ENCODE assay signal across 11 cellular contexts in the genomic region with DNA sequence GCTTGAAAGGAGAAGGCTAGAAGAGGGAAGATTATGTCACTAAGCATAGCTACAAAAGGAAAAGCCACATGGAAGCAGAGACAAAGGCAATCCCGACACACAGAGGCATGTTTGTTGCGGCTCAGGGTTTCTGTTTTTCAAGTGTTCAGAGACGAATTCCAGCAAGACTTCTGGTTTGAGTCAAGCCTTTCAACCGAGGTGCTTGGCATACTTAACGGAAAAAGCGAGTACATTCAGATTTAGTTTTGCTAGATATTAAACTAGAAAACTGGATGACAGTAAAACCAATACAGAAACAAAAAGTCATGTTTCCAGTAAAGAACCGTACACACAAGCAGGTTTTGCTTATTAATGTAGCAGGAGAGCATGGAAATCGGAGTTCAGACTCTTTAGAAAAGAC. TPM values are rescaled to one million over a fixed set of nuclear protein-coding genes. Genes with fewer than 3 reads are reported as not detected.
DNase-seq lines count a peak whose midpoint lies in the region; ATAC-seq and TF ChIP-seq lines count a peak whose summit lies in the region.
"Had no signal": no experiment of that assay in that cellular context is flagged by ENCODE, and none has a peak within 500 bp of the region (broad histone marks: within the 10 kb centered on the region; RNA-seq: fewer than 3 reads in every experiment).

No MANE protein-coding gene starts in this region.

- no peaks in the 10 kb centered on the region for H3K27me3 Mint-ChIP-seq in activated naive CD4-positive, alpha-beta T cell treated with anti-CD3 and anti-CD28 coated beads, Interleukin-2, amount 50 U/mL, for 24 hours
- no peaks in the 10 kb centered on the region for H3K27me3 Mint-ChIP-seq in CD4-positive, alpha-beta T cell

- POLR2A ChIA-PET in CD4-positive, alpha-beta T cell (lab: Charles Lee), result interaction anchor here (1.0 kb wide), 1 partner anchor 10 kb away, joined by 3 read pairs; no protein-coding TSS in a partner anchor

- H3K4me1 Mint-ChIP-seq in activated naive CD4-positive, alpha-beta T cell treated with anti-CD3 and anti-CD28 coated beads, Interleukin-2, amount 50 U/mL, for 24 hours, result peaks cover 16% of the 10 kb centered on the region
- no peaks in the 10 kb centered on the region for H3K4me1 Mint-ChIP-seq in CD4-positive, alpha-beta T cell (ENCODE audit: low read depth)

- WGBS in gastroesophageal sphincter (ENCODE audit: low coverage in 1 of 2), 2 donors, result 7 to 14% methylated on average over 5 to 8 of the region's 8 CpGs

- H3K27ac Mint-ChIP-seq in activated naive CD4-positive, alpha-beta T cell treated with anti-CD3 and anti-CD28 coated beads, Interleukin-2, amount 50 U/mL, for 24 hours, result peak overlapping the region; percentile 70
- H3K27ac Mint-ChIP-seq in CD4-positive, alpha-beta T cell, result no peak overlapping the region

- intact Hi-C loops in CD4-positive, alpha-beta T cell (cut with DNase I, micrococcal nuclease), result no loop called here

- ATAC-seq in gastroesophageal sphincter (peak; percentile 41), GM18520 (IDR thresholded peaks at IDR 0.05; ENCODE audit: unreplicated experiment) (no peak)
- ATAC-seq in CD4-positive, alpha-beta T cell (ENCODE audit: poor library complexity), result no peak
- ATAC-seq: PC-3 had no signal

- no peaks in the 10 kb centered on the region for H3K27me3 ChIP-seq in gastroesophageal sphincter
- H3K27me3 ChIP-seq in CD4-positive, alpha-beta T cell (ENCODE audit: control insufficient read depth, insufficient read depth, low read length), result no peaks in the 10 kb centered on the region

- H3K9me3 ChIP-seq in gastroesophageal sphincter, result no peaks in the 10 kb centered on the region
- no peaks in the 10 kb centered on the region for H3K9me3 ChIP-seq in CD4-positive, alpha-beta T cell (ENCODE audit: control insufficient read depth, low read length)

- H3K4me3 Mint-ChIP-seq in activated naive CD4-positive, alpha-beta T cell treated with anti-CD3 and anti-CD28 coated beads, Interleukin-2, amount 50 U/mL, for 24 hours, result peak overlapping the region; percentile 24
- no peak overlapping the region for H3K4me3 Mint-ChIP-seq in CD4-positive, alpha-beta T cell

- TF ChIP-seq CTCF in gastroesophageal sphincter (IDR thresholded peaks at IDR 0.05) (no peak), retinal pigment epithelial cell (conservative IDR thresholded peaks at IDR 0.05; ENCODE audit: low read depth, low read length) (no peak)
- no peak for TF ChIP-seq CTCF in CD4-positive, alpha-beta T cell (IDR thresholded peaks at IDR 0.05)

- in situ Hi-C loops in KBM-7 (cut with MboI; ENCODE audit: low pct_unique_long_range_greater_than_20kb, low sequenced_read_pairs), result no loop called here

- peak overlapping the region; percentile 57 to 63 (median 61) for H3K27ac ChIP-seq in gastroesophageal sphincter
- no peak overlapping the region for H3K27ac ChIP-seq in CD4-positive, alpha-beta T cell (ENCODE audit: low read depth, low read length)

- peaks cover 9% of the 10 kb centered on the region for H3K36me3 Mint-ChIP-seq in activated naive CD4-positive, alpha-beta T cell treated with anti-CD3 and anti-CD28 coated beads, Interleukin-2, amount 50 U/mL, for 24 hours
- peaks cover 22% of the 10 kb centered on the region for H3K36me3 Mint-ChIP-seq in CD4-positive, alpha-beta T cell (ENCODE audit: low read depth)

- H3K4me3 ChIP-seq in gastroesophageal sphincter (peak overlapping the region; percentile 19 to 26), retinal pigment epithelial cell (ENCODE audit: low read length) (peak overlapping the region; percentile 18)

- DNase-seq in NCI-H82 (lab: John Stamatoyannopoulos, UW) (peak; percentile 19), NCI-H82 treated with DMSO at 0.1 percent for 48 hours (lab: John Stamatoyannopoulos, UW; ENCODE audit: unreplicated experiment) (no peak), retinal pigment epithelial cell (ENCODE audit: low read depth) (no peak), KBM-7 (no peak)
- DNase-seq in CD4-positive, alpha-beta T cell, result no peak
- DNase-seq: 8988T, NCI-H1092, PC-3 had no signal

- peaks cover 0 to 14% (median 0%) of the 10 kb centered on the region in 3 donors for H3K4me1 ChIP-seq in gastroesophageal sphincter

- H3K36me3 ChIP-seq in gastroesophageal sphincter, result peaks cover 0 to 31% of the 10 kb centered on the region in 2 donors

- TF ChIP-seq EP300 in gastroesophageal sphincter (IDR thresholded peaks at IDR 0.05), result no peak

- TF ChIP-seq POLR2A in gastroesophageal sphincter (IDR thresholded peaks at IDR 0.05), result no peak

- CTCF ChIA-PET in CD4-positive, alpha-beta T cell (lab: Charles Lee), result no interaction called here

- H3K9me3 Mint-ChIP-seq in activated naive CD4-positive, alpha-beta T cell treated with anti-CD3 and anti-CD28 coated beads, Interleukin-2, amount 50 U/mL, for 24 hours, result no peaks in the 10 kb centered on the region
- H3K9me3 Mint-ChIP-seq in CD4-positive, alpha-beta T cell, result no peaks in the 10 kb centered on the region

RNA-seq across cellular contexts. Expression of a gene that starts 27.2 kb away (rescaled TPM):
- 10 to 100 TPM in 3 of 4 donors, 1 to 10 TPM in 1; 8.5 to 18.6 (median 11.9) TPM for total RNA-seq in gastroesophageal sphincter
- 1 to 10 TPM; 3.2 to 4.5 TPM for total RNA-seq in CD4-positive, alpha-beta T cell
